In the genomic region with DNA sequence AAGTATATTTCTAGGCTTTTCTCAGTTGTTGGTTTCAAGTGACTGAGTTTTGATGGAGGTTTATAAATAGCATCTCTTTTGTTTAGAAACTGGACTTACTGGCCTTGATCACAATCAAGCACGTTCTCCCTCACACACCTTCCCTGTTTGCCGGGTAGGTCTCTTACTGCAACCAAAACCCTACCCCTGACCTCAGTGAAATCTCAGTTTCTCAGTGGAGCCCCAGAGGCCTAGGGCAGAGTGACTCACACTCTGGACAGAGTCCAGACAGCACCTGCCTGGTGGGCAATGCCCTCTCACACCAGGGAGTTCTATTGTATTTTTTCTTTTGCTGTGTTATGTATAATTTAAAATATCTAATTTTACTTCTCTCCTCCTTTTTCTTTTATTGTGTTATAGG, we compare ENCODE assay signal across 15 cellular contexts. TPM values are rescaled to one million over a fixed set of nuclear protein-coding genes. Genes with fewer than 3 reads are reported as not detected.
DNase-seq lines count a peak whose midpoint lies in the region; ATAC-seq, FAIRE-seq and TF ChIP-seq lines count a peak whose summit lies in the region.
"Had no signal": no experiment of that assay in that cellular context is flagged by ENCODE, and none has a peak within 500 bp of the region (broad histone marks: within the 10 kb centered on the region; RNA-seq: fewer than 3 reads in every experiment).

No MANE protein-coding gene starts in this region.

- H3K9me3 ChIP-seq in hepatocyte (ENCODE audit: low read depth) = no peaks in the 10 kb centered on the region
- H3K9me3 ChIP-seq in kidney (ENCODE audit: control insufficient read depth in 1 of 2, low read length in 2 of 2) = peaks cover 0 to 4% of the 10 kb centered on the region in 2 donors
- H3K9me3 ChIP-seq: mucosa of descending colon had no signal

- H3K4me2 ChIP-seq in hepatocyte = no peak overlapping the region
- H3K4me2 ChIP-seq: smooth muscle cell had no signal

- no peaks in the 10 kb centered on the region for H3K4me1 ChIP-seq in hepatocyte (ENCODE audit: insufficient read depth)
- H3K4me1 ChIP-seq in kidney (ENCODE audit: control insufficient read depth in 1 of 2, insufficient read depth in 1 of 2, low read depth in 1 of 2, low read length in 2 of 2) = peaks cover 0 to 5% of the 10 kb centered on the region in 2 donors

- no peak overlapping the region for H3K27ac ChIP-seq in hepatocyte
- peak overlapping the region in 1 of 2 donors; percentile 35 for H3K27ac ChIP-seq in kidney (ENCODE audit: low read depth in 2 of 2, low read length in 2 of 2)

- H3K79me2 ChIP-seq in hepatocyte = no peaks in the 10 kb centered on the region

- H4K20me1 ChIP-seq in hepatocyte (ENCODE audit: insufficient read depth, poor library complexity, severe bottlenecking) = no peaks in the 10 kb centered on the region

- no peak for FAIRE-seq in kidney (lab: Jason Lieb, UNC)
- FAIRE-seq: keratinocyte had no signal

- TF ChIP-seq CTCF in hepatocyte (IDR thresholded peaks at IDR 0.05; ENCODE audit: poor library complexity) (no peak), kidney (IDR thresholded peaks at IDR 0.05; ENCODE audit: borderline replicate concordance, extremely low read depth, insufficient read depth) (no peak)

- WGBS in hepatocyte (ENCODE audit: low lambda C conversion rate, missing lambda C conversion rate) = 77% methylated on average over 2 of the region's 2 CpGs

- no peaks in the 10 kb centered on the region for H3K27me3 ChIP-seq in hepatocyte
- no peaks in the 10 kb centered on the region for H3K27me3 ChIP-seq in H7 (ENCODE audit: control insufficient read depth, insufficient read depth, low read length)

- DNase-seq in hepatocyte (ENCODE audit: low spot score) (peak; percentile 22), kidney (no peak), H7 (no peak), NCI-H2107 treated with DMSO at 0.1 percent for 48 hours (lab: John Stamatoyannopoulos, UW; ENCODE audit: unreplicated experiment) (no peak)
- DNase-seq: activated naive CD8-positive, alpha-beta T cell treated with anti-CD3 and anti-CD28 coated beads, Interleukin-2, amount 50 U/mL, for 24 hours; activated T-cell treated with anti-CD3 and anti-CD28 coated beads, Interleukin-2, amount 50 U/mL, for 24 hours; mucosa of descending colon; NCI-H2171 had no signal

- H3K4me3 ChIP-seq in hepatocyte = no peak overlapping the region
- H3K4me3 ChIP-seq in kidney (ENCODE audit: low read length in 2 of 2) = no peak overlapping the region
- H3K4me3 ChIP-seq in H7 (ENCODE audit: insufficient read depth, low read depth, low read length) = no peak overlapping the region
- H3K4me3 ChIP-seq: mucosa of descending colon, smooth muscle cell had no signal

- H3K9ac ChIP-seq in kidney (ENCODE audit: low read length in 2 of 2) = no peak overlapping the region

- H3K9me2 ChIP-seq in hepatocyte (replicated peaks; ENCODE audit: insufficient read depth) = no peaks in the 10 kb centered on the region

- intact Hi-C loops in kidney (cut with DNase I) = no loop called here

- ATAC-seq in GM18873 (IDR thresholded peaks at IDR 0.05; ENCODE audit: low FRiP score, unreplicated experiment) (peak; percentile 62), GM21619 (IDR thresholded peaks at IDR 0.05; ENCODE audit: unreplicated experiment) (peak; percentile 62), HG03378 (IDR thresholded peaks at IDR 0.05; ENCODE audit: unreplicated experiment) (peak; percentile 86), HG02610 (IDR thresholded peaks at IDR 0.05; ENCODE audit: unreplicated experiment) (no peak)
- ATAC-seq: activated naive CD8-positive, alpha-beta T cell treated with anti-CD3 and anti-CD28 coated beads, Interleukin-2, amount 50 U/mL, for 24 hours; mucosa of descending colon had no signal

- no peak overlapping the region for H2AFZ ChIP-seq in hepatocyte

- no peaks in the 10 kb centered on the region for H3K36me3 ChIP-seq in hepatocyte (replicated peaks; ENCODE audit: insufficient read depth, low read depth)
- H3K36me3 ChIP-seq in kidney (ENCODE audit: control insufficient read depth in 1 of 2, insufficient read depth in 2 of 2, low read length in 2 of 2) = no peaks in the 10 kb centered on the region
- H3K36me3 ChIP-seq in H7 (replicated peaks; ENCODE audit: control insufficient read depth, insufficient read depth, low read length) = no peaks in the 10 kb centered on the region

RNA-seq across cellular contexts. Expression of a gene that starts 48.4 kb away (rescaled TPM):
- total RNA-seq in hepatocyte (20.6 and 23.1 TPM in 2 replicates), kidney (6.5 TPM)
- polyA plus RNA-seq in hepatocyte (11.1 and 12.2 TPM in 2 replicates), kidney (ENCODE audit: insufficient read depth, low read depth, low replicate concordance) (7.7 TPM)
- total RNA-seq in H7 (2014; rRNA removed; shearing (Covaris generic)) = 9.1 and 11.8 TPM in 2 replicates
- polyA plus RNA-seq: CD14-positive monocyte had no signal
